29 cellular contexts compared by ENCODE assay signal in genomic region chr5:83839256-83839655, GRCh38.
"Had no signal": no experiment of that assay in that cellular context is flagged by ENCODE, and none has a peak within 500 bp of the region (broad histone marks: within the 10 kb centered on the region; RNA-seq: fewer than 3 reads in every experiment).

No MANE protein-coding gene starts in this region.

- H3K9me3 ChIP-seq: ascending aorta had no signal

- DNase-seq: activated B cell treated with CpG ODN at 0.5 μM for 24 hours; activated CD4-positive, alpha-beta memory T cell treated with anti-CD3 and anti-CD28 coated beads, Interleukin-2, amount 10 ng/mL, durations not matched to agents 7 days and 5 days; activated CD4-positive, alpha-beta T cell treated with anti-CD3 and anti-CD28 coated beads for 4 hours; activated CD4-positive, alpha-beta T cell treated with anti-CD3 and anti-CD28 coated beads, Interleukin-2, amount 10 ng/mL, durations not matched to agents 7 days and 5 days; activated CD4-positive, alpha-beta T cell treated with anti-CD3 and anti-CD28 coated beads, Interleukin-2, amount 50 U/mL, for 48 hours; activated CD4-positive, CD25-positive, alpha-beta regulatory T cell treated with anti-CD3 and anti-CD28 coated beads, Interleukin-2, amount 50 U/mL, for 72 hours; activated CD8-positive, alpha-beta memory T cell treated with anti-CD3 and anti-CD28 coated beads for 24 hours; activated CD8-positive, alpha-beta memory T cell treated with anti-CD3 and anti-CD28 coated beads, Interleukin-2, amount 10 ng/mL, durations not matched to agents 7 days and 5 days; activated CD8-positive, alpha-beta memory T cell treated with anti-CD3 and anti-CD28 coated beads, Interleukin-2, amount 50 U/mL, for 48 hours; activated CD8-positive, alpha-beta T cell treated with anti-CD3 and anti-CD28 coated beads, Interleukin-2, amount 10 ng/mL, durations not matched to agents 7 days and 5 days; activated effector memory CD4-positive, alpha-beta T cell treated with Interleukin-2 at 50 U/mL for 16 hours; activated gamma-delta T cell; activated naive CD4-positive, alpha-beta T cell treated with anti-CD3 and anti-CD28 coated beads, Interleukin-2, amount 10 ng/mL, durations not matched to agents 7 days and 5 days; activated naive CD4-positive, alpha-beta T cell treated with Interleukin-2 at 50 U/mL for 16 hours; activated naive CD8-positive, alpha-beta T cell treated with anti-CD3 and anti-CD28 coated beads, Interleukin-2, amount 10 ng/mL, durations not matched to agents 7 days and 5 days; activated naive CD8-positive, alpha-beta T cell treated with anti-CD3 and anti-CD28 coated beads, Interleukin-2, amount 50 U/mL, for 24 hours; activated T-cell treated with anti-CD3 and anti-CD28 coated beads, Interleukin-2, amount 50 U/mL, for 24 hours; activated T-cell treated with anti-CD3 and anti-CD28 coated beads, Interleukin-2, amount 50 U/mL, for 72 hours; amygdala; anterior cingulate cortex; caudate nucleus; SW 1271; T-helper 1 cell; T-helper 2 cell; T-helper 9 cell had no signal

- H3K4me3 ChIP-seq: ascending aorta, cardiac muscle cell had no signal

- H3K36me3 ChIP-seq: ascending aorta, cardiac muscle cell had no signal

- H3K4me1 ChIP-seq: ascending aorta had no signal

- H3K27me3 ChIP-seq: ascending aorta, cardiac muscle cell had no signal

- H3K27ac ChIP-seq: ascending aorta, cardiac muscle cell, VCaP had no signal

- ATAC-seq: activated CD8-positive, alpha-beta memory T cell treated with anti-CD3 and anti-CD28 coated beads, Interleukin-2, amount 10 ng/mL, durations not matched to agents 7 days and 5 days; activated CD8-positive, alpha-beta T cell treated with anti-CD3 and anti-CD28 coated beads, Interleukin-2, amount 10 ng/mL, durations not matched to agents 7 days and 5 days; activated naive CD8-positive, alpha-beta T cell treated with anti-CD3 and anti-CD28 coated beads, Interleukin-2, amount 50 U/mL, for 24 hours; activated T-cell treated with anti-CD3 and anti-CD28 coated beads, Interleukin-2, amount 50 U/mL, for 72 hours; activated T-helper 17 cell treated with anti-CD3 and anti-CD28 coated beads, Interleukin-2, amount 50 U/mL, for 72 hours had no signal
